1 cellular context compared by ENCODE assay signal in genomic region chr13:50400930-50401553, GRCh38.
TF ChIP-seq lines count a peak whose summit lies in the region.

No MANE protein-coding gene starts in this region.

TF ChIP-seq in HepG2, 621 proteins besides CTCF, POLR2A, EP300 and RAD21 (continued from another document):
- no peak for TF ChIP-seq TMF1 (CRISPR knock-in tag; IDR thresholded peaks at IDR 0.05; ENCODE audit: low read depth)
- TF ChIP-seq ZNF780A (CRISPR knock-in tag; IDR thresholded peaks at IDR 0.05): no peak
- no peak for TF ChIP-seq MTF1 (CRISPR knock-in tag; IDR thresholded peaks at IDR 0.05)
- TF ChIP-seq ZMYM2 (CRISPR knock-in tag; IDR thresholded peaks at IDR 0.05): no peak
- TF ChIP-seq ZNF460 (CRISPR knock-in tag; IDR thresholded peaks at IDR 0.05; ENCODE audit: borderline replicate concordance): no peak
- TF ChIP-seq, protein P1, sequence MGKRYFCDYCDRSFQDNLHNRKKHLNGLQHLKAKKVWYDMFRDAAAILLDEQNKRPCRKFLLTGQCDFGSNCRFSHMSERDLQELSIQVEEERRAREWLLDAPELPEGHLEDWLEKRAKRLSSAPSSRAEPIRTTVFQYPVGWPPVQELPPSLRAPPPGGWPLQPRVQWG (CRISPR knock-in tag; IDR thresholded peaks at IDR 0.05; ENCODE audit: borderline replicate concordance, low read depth): no peak
- no peak for TF ChIP-seq ZNF18 (CRISPR knock-in tag; IDR thresholded peaks at IDR 0.05; ENCODE audit: insufficient replicate concordance)
- TF ChIP-seq KDM3A (CRISPR knock-in tag; IDR thresholded peaks at IDR 0.05; ENCODE audit: low read depth): no peak
- TF ChIP-seq POLR2AphosphoS5 (IDR thresholded peaks at IDR 0.05; ENCODE audit: low read depth, low read length): no peak
- TF ChIP-seq SRF (IDR thresholded peaks at IDR 0.05; ENCODE audit: low read depth, low read length): no peak
- no peak for TF ChIP-seq PHF21A (CRISPR knock-in tag; IDR thresholded peaks at IDR 0.05)
- TF ChIP-seq FOXA3 (CRISPR knock-in tag; IDR thresholded peaks at IDR 0.05): no peak
- no peak for TF ChIP-seq ZFP37 (CRISPR knock-in tag; IDR thresholded peaks at IDR 0.05; ENCODE audit: borderline replicate concordance)
